ENCODE assay signal across 7 cellular contexts in the genomic region with DNA sequence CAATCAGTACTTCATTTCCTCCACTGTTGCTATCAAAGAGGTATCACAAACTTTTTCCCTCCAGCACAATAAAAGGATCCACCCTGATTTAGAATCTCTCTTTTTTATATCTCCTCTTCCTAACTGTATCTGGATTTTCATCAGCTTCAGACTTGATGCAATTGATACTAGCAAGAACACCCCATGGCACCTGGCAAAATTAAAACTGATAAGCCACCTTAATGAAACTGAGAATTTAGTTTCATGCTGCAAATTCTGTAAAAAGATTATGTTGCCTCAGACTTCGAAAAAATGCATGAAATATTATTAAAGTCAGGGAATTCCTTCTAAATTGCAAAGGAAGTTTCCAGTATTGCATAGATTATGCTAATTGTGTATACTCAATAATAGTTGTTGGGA.
"Had no signal": no experiment of that assay in that cellular context is flagged by ENCODE, and none has a peak within 500 bp of the region (broad histone marks: within the 10 kb centered on the region; RNA-seq: fewer than 3 reads in every experiment).

No MANE protein-coding gene starts in this region.

- H3K9me3 Mint-ChIP-seq: IgD-negative memory B cell had no signal

- H3K27me3 Mint-ChIP-seq: IgD-negative memory B cell had no signal

- DNase-seq: IMR-90, KBM-7, KG1 had no signal

- ATAC-seq: HepG2, K562 had no signal

- H3K4me1 Mint-ChIP-seq: IgD-negative memory B cell had no signal

- H3K27ac Mint-ChIP-seq: IgD-negative memory B cell had no signal

- H3K4me3 ChIP-seq: K562 had no signal

- H3K27ac ChIP-seq: HL-60 had no signal

- H3K4me3 Mint-ChIP-seq: IgD-negative memory B cell had no signal
